In genomic region chr10:78630944-78631838, GRCh38 we compare ENCODE assay signal across 12 cellular contexts.
DNase-seq lines count a peak whose midpoint lies in the region; ATAC-seq and TF ChIP-seq lines count a peak whose summit lies in the region.
"Had no signal": no experiment of that assay in that cellular context is flagged by ENCODE, and none has a peak within 500 bp of the region (broad histone marks: within the 10 kb centered on the region; RNA-seq: fewer than 3 reads in every experiment).

No MANE protein-coding gene starts in this region.

- peak; percentile 39 for ATAC-seq in HG03045 (IDR thresholded peaks at IDR 0.05; ENCODE audit: unreplicated experiment)
- ATAC-seq in HG03460 (IDR thresholded peaks at IDR 0.05; ENCODE audit: unreplicated experiment) = no peak
- no peak for ATAC-seq in SK-N-SH treated with all-trans-retinoic acid at 6 μM for 48 hours

- peak; percentile 38 for DNase-seq in activated CD8-positive, alpha-beta memory T cell treated with anti-CD3 and anti-CD28 coated beads for 24 hours
- DNase-seq in activated CD8-positive, alpha-beta memory T cell treated with anti-CD3 and anti-CD28 coated beads, Interleukin-2, amount 50 U/mL, for 4 hours = no peak
- peak; percentile 24 for DNase-seq in endodermal cell
- DNase-seq in occipital lobe (lab: John Stamatoyannopoulos, UW) = no peak
- DNase-seq: adrenal gland, tibial artery, WERI-Rb-1 had no signal

- WGBS in endodermal cell (ENCODE audit: insufficient coverage in 1 of 2, insufficient read length in 1 of 2), 2 experiments = 77 to 91% methylated on average over 4 to 12 of the region's 12 CpGs

- H3K36me3 ChIP-seq in endodermal cell (ENCODE audit: control insufficient read depth, insufficient read depth, low read length) (no peaks in the 10 kb centered on the region), skeletal muscle tissue (ENCODE audit: control insufficient read depth in 3 of 3, insufficient read depth in 3 of 3, low read length in 3 of 3) (no peaks in the 10 kb centered on the region)
- H3K36me3 ChIP-seq: adrenal gland, tibial artery, WERI-Rb-1 had no signal

- peaks cover 17% of the 10 kb centered on the region for H3K4me1 Mint-ChIP-seq in endodermal cell

- no peak overlapping the region for H3K27ac Mint-ChIP-seq in endodermal cell

- peaks cover 2% of the 10 kb centered on the region for H3K27me3 Mint-ChIP-seq in endodermal cell (ENCODE audit: insufficient read depth)

- H3K4me1 ChIP-seq in endodermal cell (ENCODE audit: control insufficient read depth, insufficient read depth, low read length) (peaks cover 6% of the 10 kb centered on the region), skeletal muscle tissue (ENCODE audit: control insufficient read depth in 3 of 3, insufficient read depth in 3 of 3, low read length in 3 of 3) (peaks cover 0 to 8% (median 7%) of the 10 kb centered on the region in 3 donors)

- H3K27me3 ChIP-seq in endodermal cell (ENCODE audit: control insufficient read depth, insufficient read depth, low read length, poor library complexity, severe bottlenecking) (no peaks in the 10 kb centered on the region), skeletal muscle tissue (ENCODE audit: control insufficient read depth in 3 of 3, insufficient read depth in 3 of 3, low read length in 3 of 3) (peaks cover 0 to 3% (median 0%) of the 10 kb centered on the region in 3 donors)
- H3K27me3 ChIP-seq: adrenal gland, tibial artery had no signal

- H3K36me3 Mint-ChIP-seq in endodermal cell (ENCODE audit: low read depth) = no peaks in the 10 kb centered on the region

- no peak for TF ChIP-seq CTCF in endodermal cell (conservative IDR thresholded peaks at IDR 0.05)

- H3K27ac ChIP-seq in endodermal cell (ENCODE audit: low read depth, low read length) (no peak overlapping the region), skeletal muscle tissue (ENCODE audit: low read depth, low read length) (peak overlapping the region; percentile 27)
- H3K27ac ChIP-seq: adrenal gland, tibial artery, WERI-Rb-1 had no signal

- H3K4me3 ChIP-seq in endodermal cell (ENCODE audit: low read length) = no peak overlapping the region
- H3K4me3 ChIP-seq in skeletal muscle tissue (ENCODE audit: low read length in 3 of 3) = no peak overlapping the region
- H3K4me3 ChIP-seq: adrenal gland, tibial artery had no signal

- no peak overlapping the region for H3K9ac ChIP-seq in endodermal cell (ENCODE audit: extremely low read depth, low read length, poor library complexity, severe bottlenecking)
- H3K9ac ChIP-seq in skeletal muscle tissue (ENCODE audit: low read depth in 1 of 3, low read length in 3 of 3) = no peak overlapping the region

- no peaks in the 10 kb centered on the region for H3K9me3 Mint-ChIP-seq in endodermal cell
- H3K9me3 Mint-ChIP-seq: neural crest cell had no signal

- no peak overlapping the region for H3K4me3 Mint-ChIP-seq in endodermal cell
- H3K4me3 Mint-ChIP-seq: neural crest cell had no signal

- H3K9me3 ChIP-seq in endodermal cell (ENCODE audit: control insufficient read depth, low read length) = no peaks in the 10 kb centered on the region
- no peaks in the 10 kb centered on the region for H3K9me3 ChIP-seq in skeletal muscle tissue (ENCODE audit: control insufficient read depth in 3 of 3, low read length in 3 of 3)
- H3K9me3 ChIP-seq: adrenal gland, tibial artery had no signal

TF ChIP-seq in SK-N-SH treated with all-trans-retinoic acid at 6 μM for 48 hours, 23 proteins besides CTCF, POLR2A, EP300 and RAD21:
- TF ChIP-seq CSDC2 (CRISPR knock-in tag; IDR thresholded peaks at IDR 0.05) (no peak), CREB5 (CRISPR knock-in tag; IDR thresholded peaks at IDR 0.05; ENCODE audit: low read depth) (no peak), ZC3H10 (CRISPR knock-in tag; IDR thresholded peaks at IDR 0.05) (no peak), PATZ1 (CRISPR knock-in tag; IDR thresholded peaks at IDR 0.05; ENCODE audit: borderline replicate concordance) (no peak), POU6F1 (CRISPR knock-in tag; IDR thresholded peaks at IDR 0.05; ENCODE audit: borderline replicate concordance, low read depth) (no peak), ESRRG (CRISPR knock-in tag; IDR thresholded peaks at IDR 0.05) (no peak), ZNF70 (CRISPR knock-in tag; IDR thresholded peaks at IDR 0.05) (no peak), SNAI2 (CRISPR knock-in tag; IDR thresholded peaks at IDR 0.05) (no peak), OSR1 (CRISPR knock-in tag; IDR thresholded peaks at IDR 0.05) (no peak), TOX (CRISPR knock-in tag; IDR thresholded peaks at IDR 0.05; ENCODE audit: borderline replicate concordance) (no peak), ISL1 (CRISPR knock-in tag; IDR thresholded peaks at IDR 0.05) (no peak), RARB (CRISPR knock-in tag; IDR thresholded peaks at IDR 0.05) (no peak), ZNF8 (CRISPR knock-in tag; IDR thresholded peaks at IDR 0.05) (no peak), ZFP30 (CRISPR knock-in tag; IDR thresholded peaks at IDR 0.05) (no peak), GLIS3 (CRISPR knock-in tag; IDR thresholded peaks at IDR 0.05) (no peak), PPARA (CRISPR knock-in tag; IDR thresholded peaks at IDR 0.05; ENCODE audit: borderline replicate concordance) (no peak), ZNF565 (CRISPR knock-in tag; conservative IDR thresholded peaks at IDR 0.05; ENCODE audit: low read depth) (no peak), ZFP3 (CRISPR knock-in tag; IDR thresholded peaks at IDR 0.05) (no peak)
TF ChIP-seq in SK-N-SH treated with all-trans-retinoic acid at 6 μM for 48 hours: peak in this region for 0.

Comparison
In these comparisons a context has a peak if more than half of its experiments do, and no peak if none do; other contexts are left out.
1. DNase-seq: peak in activated CD8-positive, alpha-beta memory T cell treated with anti-CD3 and anti-CD28 coated beads for 24 hours (single experiment) and endodermal cell (single experiment); none in activated CD8-positive, alpha-beta memory T cell treated with anti-CD3 and anti-CD28 coated beads, Interleukin-2, amount 50 U/mL, for 4 hours (single experiment) and occipital lobe (single experiment).